ENCODE assay signal across 1 cellular context in the genomic region with DNA sequence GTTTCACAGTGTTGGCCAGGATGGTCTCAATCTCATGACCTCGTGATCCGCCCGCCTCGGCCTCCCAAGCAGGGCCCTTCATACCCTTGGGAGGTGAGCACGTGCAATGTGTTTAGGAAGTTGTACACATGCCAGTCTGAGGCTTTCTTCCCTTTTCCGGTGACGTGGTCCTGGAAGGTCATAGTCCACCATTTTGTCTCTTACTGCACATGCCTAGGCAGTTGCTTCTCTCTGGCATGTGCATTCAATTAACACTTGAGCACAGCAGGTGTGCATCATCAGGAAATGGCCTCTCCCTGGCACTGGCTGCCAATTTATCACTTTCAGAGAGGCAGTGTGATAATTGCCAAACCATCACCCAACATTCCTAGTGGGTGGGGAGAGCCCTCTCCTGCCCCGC.
TF ChIP-seq lines count a peak whose summit lies in the region.

No MANE protein-coding gene starts in this region.

TF ChIP-seq in K562, 482 proteins besides CTCF, POLR2A, EP300 and RAD21:
- TF ChIP-seq MIER1 (IDR thresholded peaks at IDR 0.05; ENCODE audit: low read depth) (no peak), ZNF511 (CRISPR knock-in tag; IDR thresholded peaks at IDR 0.05) (no peak), AFF4 (CRISPR knock-in tag; IDR thresholded peaks at IDR 0.05) (no peak), CC2D1A (IDR thresholded peaks at IDR 0.05) (no peak), WHSC1 (IDR thresholded peaks at IDR 0.05; ENCODE audit: low read length) (no peak), TARDBP (IDR thresholded peaks at IDR 0.05) (no peak), ZNF224 (CRISPR knock-in tag; IDR thresholded peaks at IDR 0.05) (no peak), RBM34 (IDR thresholded peaks at IDR 0.05; ENCODE audit: borderline replicate concordance, insufficient read depth, low read length) (no peak), C11orf30 (IDR thresholded peaks at IDR 0.05; ENCODE audit: low read depth) (no peak), POLR2G (IDR thresholded peaks at IDR 0.05; ENCODE audit: low read depth, low read length) (no peak), DLX4 (CRISPR knock-in tag; IDR thresholded peaks at IDR 0.05) (no peak), ZBTB49 (CRISPR knock-in tag; IDR thresholded peaks at IDR 0.05; ENCODE audit: borderline replicate concordance) (no peak), HLTF (IDR thresholded peaks at IDR 0.05) (no peak), MCM3 (IDR thresholded peaks at IDR 0.05) (no peak), XRCC5 (IDR thresholded peaks at IDR 0.05; ENCODE audit: low read depth, low read length) (no peak), NRF1 (conservative IDR thresholded peaks at IDR 0.05 in 1 of 2, IDR thresholded peaks at IDR 0.05 in 1 of 2) (no peak)
